8 cellular contexts compared by ENCODE assay signal in genomic region chr2:86807462-86808275, GRCh38. TPM values are rescaled to one million over a fixed set of nuclear protein-coding genes. Genes with fewer than 3 reads are reported as not detected.
DNase-seq lines count a peak whose midpoint lies in the region; ATAC-seq and TF ChIP-seq lines count a peak whose summit lies in the region.

No MANE protein-coding gene starts in this region.

- no peak overlapping the region for H3K27ac Mint-ChIP-seq in endothelial cell (ENCODE audit: unreplicated experiment)
- peak overlapping the region; percentile 88 for H3K27ac Mint-ChIP-seq in type B pancreatic cell

- no peak for TF ChIP-seq POLR2A in NB4 (IDR thresholded peaks at IDR 0.05; ENCODE audit: extremely low read depth, insufficient read length)

- peak; percentile 51 for DNase-seq in NB4 (ENCODE audit: low read depth)
- DNase-seq in endothelial cell (ENCODE audit: low spot score) = peak; percentile 49
- DNase-seq in type B pancreatic cell (ENCODE audit: extremely low spot score, unreplicated experiment) = no peak
- DNase-seq in GOT3 (lab: John Stamatoyannopoulos, UW) = no peak

- peaks cover 14% of the 10 kb centered on the region for H3K27me3 Mint-ChIP-seq in endothelial cell (ENCODE audit: unreplicated experiment)
- H3K27me3 Mint-ChIP-seq in type B pancreatic cell = peaks cover 3% of the 10 kb centered on the region

- peak overlapping the region; percentile 85 for H2AFZ ChIP-seq in ACC112 (ENCODE audit: low read length, unreplicated experiment)

- peaks cover 3% of the 10 kb centered on the region; the same call in 1 of the 2 replicates for H3K27me3 ChIP-seq in ACC112 (ENCODE audit: insufficient read depth, low read length)
- H3K27me3 ChIP-seq in mucosa of rectum (ENCODE audit: control insufficient read depth in 2 of 2, insufficient read depth in 2 of 2, low read length in 2 of 2) = peaks cover 12 to 20% of the 10 kb centered on the region in 2 donors

- H3K9me3 Mint-ChIP-seq in endothelial cell (ENCODE audit: unreplicated experiment) = no peaks in the 10 kb centered on the region
- no peaks in the 10 kb centered on the region for H3K9me3 Mint-ChIP-seq in type B pancreatic cell

- H3K36me3 ChIP-seq in ACC112 (ENCODE audit: insufficient read depth, low read length) = no peaks in the 10 kb centered on the region
- no peaks in the 10 kb centered on the region for H3K36me3 ChIP-seq in mucosa of rectum (ENCODE audit: control insufficient read depth in 2 of 2, insufficient read depth in 2 of 2, low read length in 2 of 2)

- H3K27ac ChIP-seq in ACC112 (ENCODE audit: low read depth, low read length) (no peak overlapping the region), mucosa of rectum (ENCODE audit: low read depth in 2 of 2, low read length in 2 of 2) (no peak overlapping the region)

- H3K4me1 Mint-ChIP-seq in endothelial cell (ENCODE audit: unreplicated experiment) (peaks cover 5% of the 10 kb centered on the region), type B pancreatic cell (ENCODE audit: unreplicated experiment) (peaks cover 5% of the 10 kb centered on the region)

- peak overlapping the region; percentile 6 to 44 for H3K9ac ChIP-seq in mucosa of rectum (ENCODE audit: low read depth in 1 of 2, low read length in 2 of 2)

- H3K4me1 ChIP-seq in ACC112 (ENCODE audit: control insufficient read depth, insufficient read depth, low read length, unreplicated experiment) (no peaks in the 10 kb centered on the region), mucosa of rectum (ENCODE audit: control insufficient read depth in 2 of 2, insufficient read depth in 2 of 2, low read length in 2 of 2) (peaks cover 12 to 17% of the 10 kb centered on the region in 2 donors)

- H3K4me3 Mint-ChIP-seq in endothelial cell (ENCODE audit: unreplicated experiment) = peak overlapping the region; percentile 96
- H3K4me3 Mint-ChIP-seq in type B pancreatic cell = peak overlapping the region; percentile 98

- peak overlapping the region; percentile 83 for H3K4me3 ChIP-seq in ACC112 (ENCODE audit: low read depth, low read length)
- peak overlapping the region; percentile 26 for H3K4me3 ChIP-seq in GM12875 (ENCODE audit: low read depth, low read length)
- peak overlapping the region; percentile 21 for H3K4me3 ChIP-seq in NB4 (ENCODE audit: low read depth, low read length)
- H3K4me3 ChIP-seq in mucosa of rectum (ENCODE audit: low read length in 2 of 2) = peak overlapping the region; percentile 68 to 73

- H3K9me3 ChIP-seq in mucosa of rectum (ENCODE audit: control insufficient read depth in 2 of 2, low read length in 2 of 2) = no peaks in the 10 kb centered on the region

- no peak for TF ChIP-seq CTCF in GM12875 (IDR thresholded peaks at IDR 0.05; ENCODE audit: borderline replicate concordance, insufficient read depth, low read depth, low read length)
- TF ChIP-seq CTCF in NB4 (IDR thresholded peaks at IDR 0.05; ENCODE audit: low read depth, low read length) = no peak
- no peak for TF ChIP-seq CTCF in endothelial cell (IDR thresholded peaks at IDR 0.05; ENCODE audit: unreplicated experiment)
- TF ChIP-seq CTCF in type B pancreatic cell (conservative IDR thresholded peaks at IDR 0.05) = no peak

- no peaks in the 10 kb centered on the region for H3K36me3 Mint-ChIP-seq in endothelial cell (ENCODE audit: low read depth, unreplicated experiment)
- H3K36me3 Mint-ChIP-seq in type B pancreatic cell = no peaks in the 10 kb centered on the region

- peak; percentile 39 for ATAC-seq in activated CD4-positive, CD25-positive, alpha-beta regulatory T cell treated with anti-CD3 and anti-CD28 coated beads, Interleukin-2, amount 50 U/mL, for 24 hours

- H3K79me2 ChIP-seq in ACC112 (ENCODE audit: control insufficient read depth, insufficient read depth, low read length, unreplicated experiment) = no peaks in the 10 kb centered on the region

RNA-seq across cellular contexts. Expression of gene CD8A, which starts 17.0 kb away (rescaled TPM):
- total RNA-seq in endothelial cell (ENCODE audit: unreplicated experiment) (not detected), type B pancreatic cell (ENCODE audit: low replicate concordance) (0.17 and 0.34 TPM in 2 replicates)

RNA-seq across cellular contexts. Expression of gene CD8B, which starts 54.0 kb away (rescaled TPM):
- total RNA-seq in endothelial cell (ENCODE audit: unreplicated experiment) = not detected
- total RNA-seq in type B pancreatic cell (ENCODE audit: low replicate concordance) = 0.93 and 2.4 TPM in 2 replicates

Comparison
In these comparisons a context has a peak if more than half of its experiments do, and no peak if none do; other contexts are left out.
1. H3K4me3 ChIP-seq: peak in every context shown above with its lines; median percentile 83 in ACC112; 70 in mucosa of rectum; 26 in GM12875; 21 in NB4.
2. DNase-seq: peak in NB4 (single experiment) and endothelial cell (single experiment); none in type B pancreatic cell (single experiment) and GOT3 (single experiment).